ENCODE assay signal across 1 cellular context in genomic region chr16:88473666-88474534, GRCh38.
TF ChIP-seq lines count a peak whose summit lies in the region.

No MANE protein-coding gene starts in this region.

TF ChIP-seq in K562, 482 proteins besides CTCF, POLR2A, EP300 and RAD21 (continued from another document and continues in another):
- TF ChIP-seq ZNF395 (CRISPR knock-in tag; IDR thresholded peaks at IDR 0.05) (peak; percentile 72; the same call in 1 of the 2 replicates), TBL1XR1 (IDR thresholded peaks at IDR 0.05; ENCODE audit: low read length in 2 of 2) (peak in 1 of 2 experiments; percentile 38; a peak in 1 of 4 replicates), SAFB (IDR thresholded peaks at IDR 0.05; ENCODE audit: borderline replicate concordance, low read depth, low read length) (peak; percentile 41; the same call in 1 of the 2 replicates), E2F8 (IDR thresholded peaks at IDR 0.05; ENCODE audit: low read depth, partially characterized antibody) (peak; percentile 96), CEBPG (CRISPR knock-in tag; IDR thresholded peaks at IDR 0.05) (peak; percentile 86), CEBPG (tag; conservative IDR thresholded peaks at IDR 0.05 in 1 of 2, IDR thresholded peaks at IDR 0.05 in 1 of 2) (peak; percentile 91 to 95), CREM (IDR thresholded peaks at IDR 0.05; ENCODE audit: low read depth) (peak; percentile 62), ZNF592 (IDR thresholded peaks at IDR 0.05) (peak; percentile 54; the same call in 1 of the 2 replicates), ARID1B (IDR thresholded peaks at IDR 0.05) (peak; percentile 80), XRCC3 (IDR thresholded peaks at IDR 0.05) (no peak), ZBTB2 (IDR thresholded peaks at IDR 0.05) (peak; percentile 50; the same call in 1 of the 2 replicates), SAFB2 (IDR thresholded peaks at IDR 0.05; ENCODE audit: borderline replicate concordance, low read depth, low read length, severe bottlenecking) (no peak), NFIC (IDR thresholded peaks at IDR 0.05) (peak; percentile 43; the same call in 1 of the 2 replicates), C11orf30 (IDR thresholded peaks at IDR 0.05; ENCODE audit: low read depth) (no peak), MAZ (CRISPR knock-in tag; conservative IDR thresholded peaks at IDR 0.05 in 1 of 2, IDR thresholded peaks at IDR 0.05 in 1 of 2) (peak; percentile 47 to 65), CEBPB (tag; IDR thresholded peaks at IDR 0.05) (peak; percentile 92), ZKSCAN1 (IDR thresholded peaks at IDR 0.05; ENCODE audit: low read depth, low read length) (peak; percentile 67; the same call in 1 of the 2 replicates), TEAD4 (IDR thresholded peaks at IDR 0.05; ENCODE audit: low read length) (peak; percentile 34; the same call in 1 of the 2 replicates), TEAD4 (CRISPR knock-in tag; IDR thresholded peaks at IDR 0.05; ENCODE audit: borderline replicate concordance) (no peak), E2F6 (IDR thresholded peaks at IDR 0.05; ENCODE audit: borderline replicate concordance in 1 of 2, extremely low read depth in 1 of 2, insufficient read depth in 1 of 2, insufficient read length in 1 of 2, low read depth in 1 of 2, low read length in 1 of 2, poor library complexity in 1 of 2, severe bottlenecking in 1 of 2) (peak; percentile 36 to 61), MYC (IDR thresholded peaks at IDR 0.05; ENCODE audit: low read depth, low read length) (peak; percentile 57; the same call in 1 of the 2 replicates), MYC (CRISPR knock-in tag; IDR thresholded peaks at IDR 0.05; ENCODE audit: borderline replicate concordance, low read depth) (no peak), ARID3B (CRISPR knock-in tag; IDR thresholded peaks at IDR 0.05; ENCODE audit: borderline replicate concordance) (no peak), HLTF (IDR thresholded peaks at IDR 0.05) (no peak), HDAC6 (IDR thresholded peaks at IDR 0.05; ENCODE audit: low read depth, low read length) (no peak), ATF7 (IDR thresholded peaks at IDR 0.05) (peak; percentile 56; the same call in 1 of the 2 replicates), MEIS2 (IDR thresholded peaks at IDR 0.05; ENCODE audit: partially characterized antibody) (peak; percentile 76), ZBTB9 (CRISPR knock-in tag; IDR thresholded peaks at IDR 0.05) (0 out of 2 replicates have a peak, but pooled peaks have one; percentile 22), JUND (IDR thresholded peaks at IDR 0.05; ENCODE audit: borderline replicate concordance, low read depth, low read length) (peak; percentile 75), JUND (tag; IDR thresholded peaks at IDR 0.05; ENCODE audit: borderline replicate concordance, low read depth, low read length) (no peak; the same call in 2 of the 3 replicates), ATF6 (CRISPR knock-in tag; IDR thresholded peaks at IDR 0.05) (no peak)
